In the genomic region with DNA sequence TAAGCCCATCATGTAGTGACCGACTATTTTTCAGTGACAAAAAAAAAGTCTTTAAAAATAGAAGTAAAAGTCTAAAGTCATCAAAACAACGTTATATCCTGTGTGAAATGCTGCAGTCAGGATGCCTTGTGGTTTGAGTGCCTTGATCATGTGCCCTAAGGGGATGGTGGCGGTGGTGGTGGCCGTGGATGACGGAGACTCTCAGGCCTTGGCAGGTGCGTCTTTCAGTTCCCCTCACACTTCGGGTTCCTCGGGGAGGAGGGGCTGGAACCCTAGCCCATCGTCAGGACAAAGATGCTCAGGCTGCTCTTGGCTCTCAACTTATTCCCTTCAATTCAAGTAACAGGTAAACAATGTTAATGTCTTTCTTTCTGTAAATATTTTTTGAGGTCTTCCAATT, we compare ENCODE assay signal across 8 cellular contexts.
DNase-seq lines count a peak whose midpoint lies in the region; ATAC-seq and TF ChIP-seq lines count a peak whose summit lies in the region.

TSS of gene CD28 (plus strand) at position 237 of the 400 bp plus-strand sequence. CDS start at position 295, 58 bp downstream.

- peaks cover 44% of the 10 kb centered on the region for H3K4me1 Mint-ChIP-seq in activated naive CD4-positive, alpha-beta T cell treated with anti-CD3 and anti-CD28 coated beads, Interleukin-2, amount 50 U/mL, for 24 hours

- H3K4me3 Mint-ChIP-seq in activated naive CD4-positive, alpha-beta T cell treated with anti-CD3 and anti-CD28 coated beads, Interleukin-2, amount 50 U/mL, for 24 hours = peak within 1 kb of the TSS; percentile 91

- H3K27ac Mint-ChIP-seq in activated naive CD4-positive, alpha-beta T cell treated with anti-CD3 and anti-CD28 coated beads, Interleukin-2, amount 50 U/mL, for 24 hours = peak within 1 kb of the TSS; percentile 100

- no peaks in the 10 kb centered on the region for H3K9me3 Mint-ChIP-seq in activated naive CD4-positive, alpha-beta T cell treated with anti-CD3 and anti-CD28 coated beads, Interleukin-2, amount 50 U/mL, for 24 hours

- ATAC-seq in HG02623 (IDR thresholded peaks at IDR 0.05; ENCODE audit: unreplicated experiment) = peak; percentile 100

- H3K4me3 ChIP-seq in GM12865 (ENCODE audit: low read depth, low read length) = peak within 1 kb of the TSS; percentile 28

- no peaks in the 10 kb centered on the region for H3K27me3 Mint-ChIP-seq in activated naive CD4-positive, alpha-beta T cell treated with anti-CD3 and anti-CD28 coated beads, Interleukin-2, amount 50 U/mL, for 24 hours

- peak; percentile 96 for DNase-seq in GM12865 (ENCODE audit: low read depth)
- DNase-seq in RPMI8226 = peak; percentile 98
- DNase-seq in stimulated activated CD4-positive, alpha-beta T cell treated with anti-CD3 and anti-CD28 coated beads, Interleukin-2, amount 100 ng/mL, for 48 hours = peak; percentile 75 to 76
- no peak for DNase-seq in NCI-H1417 (lab: John Stamatoyannopoulos, UW)
- DNase-seq in NCI-H1092 treated with DMSO at 0.1 percent for 48 hours (lab: John Stamatoyannopoulos, UW) = no peak
- no peak for DNase-seq in inferior parietal cortex (ENCODE audit: extremely low spot score)

- H3K36me3 Mint-ChIP-seq in activated naive CD4-positive, alpha-beta T cell treated with anti-CD3 and anti-CD28 coated beads, Interleukin-2, amount 50 U/mL, for 24 hours = peaks cover 3% of the 10 kb centered on the region

- no peak for TF ChIP-seq CTCF in GM12865 (IDR thresholded peaks at IDR 0.05; ENCODE audit: insufficient read depth, low read depth, low read length, missing control alignments)

Comparison
In these comparisons a context has a peak if more than half of its experiments do, and no peak if none do; other contexts are left out.
1. DNase-seq: peak in GM12865 (single experiment), RPMI8226 (single experiment) and stimulated activated CD4-positive, alpha-beta T cell treated with anti-CD3 and anti-CD28 coated beads, Interleukin-2, amount 100 ng/mL, for 48 hours (2 of 2); none in NCI-H1417 (0 of 3), NCI-H1092 treated with DMSO at 0.1 percent for 48 hours (single experiment) and inferior parietal cortex (single experiment).